Comparison of ENCODE assay signal across 8 cellular contexts in genomic region chr11:65558002-65558784, GRCh38. TPM values are rescaled to one million over a fixed set of nuclear protein-coding genes. Genes with fewer than 3 reads are reported as not detected.
DNase-seq lines count a peak whose midpoint lies in the region; ATAC-seq and TF ChIP-seq lines count a peak whose summit lies in the region.

TSS of gene LTBP3 (minus strand) at chr11:65558359. CDS start at chr11:65557959, 400 bp downstream.

- H3K36me3 ChIP-seq in GM23248 (ENCODE audit: low read depth) (no peaks in the 10 kb centered on the region), OCI-LY3 (replicated peaks; ENCODE audit: low read depth, low read length) (no peaks in the 10 kb centered on the region), neutrophil (no peaks in the 10 kb centered on the region)

- 1 to 5% methylated on average over 6 to 71 of the region's 77 CpGs for WGBS in GM23248 (ENCODE audit: low coverage in 1 of 2, low lambda C conversion rate in 2 of 2, missing lambda C conversion rate in 2 of 2), 2 experiments

- H3K4me1 ChIP-seq in GM23248 (ENCODE audit: insufficient read depth), result peaks cover 47% of the 10 kb centered on the region
- H3K4me1 ChIP-seq in OCI-LY3 (ENCODE audit: low read length), result peaks cover 11% of the 10 kb centered on the region
- H3K4me1 ChIP-seq in neutrophil (ENCODE audit: control insufficient read depth in 1 of 2, insufficient read depth in 1 of 2, low read depth in 1 of 2, low read length in 1 of 2), result peaks cover 4 to 14% of the 10 kb centered on the region in 2 experiments

- H4K20me1 ChIP-seq in GM23248 (ENCODE audit: insufficient read depth), result no peaks in the 10 kb centered on the region
- no peaks in the 10 kb centered on the region for H4K20me1 ChIP-seq in OCI-LY3 (ENCODE audit: insufficient read depth, low read length)

- H3K27me3 ChIP-seq in GM23248 (replicated peaks; ENCODE audit: insufficient read depth), result no peaks in the 10 kb centered on the region
- peaks cover 9% of the 10 kb centered on the region for H3K27me3 ChIP-seq in OCI-LY3 (ENCODE audit: low read depth, low read length)
- H3K27me3 ChIP-seq in neutrophil, result peaks cover 96% of the 10 kb centered on the region

- peak; percentile 86 for DNase-seq in Ammon's horn (ENCODE audit: low spot score)
- DNase-seq in GM23248, result peak; percentile 90
- peak in 54 of 56 donors; percentile 20 to 90 (median 73) for DNase-seq in amygdala (lab: John Stamatoyannopoulos, UW)
- DNase-seq in Right ventricle myocardium superior, result peak; percentile 91

- no peaks in the 10 kb centered on the region for H3K9me3 ChIP-seq in GM23248 (ENCODE audit: low read depth)
- no peaks in the 10 kb centered on the region for H3K9me3 ChIP-seq in OCI-LY3 (ENCODE audit: insufficient read depth, low read length)
- no peaks in the 10 kb centered on the region for H3K9me3 ChIP-seq in neutrophil

- intact Hi-C loops in Right ventricle myocardium superior (cut with DNase I), result no loop called here

- peak within 1 kb of the TSS; percentile 83 for H3K4me2 ChIP-seq in GM23248 (ENCODE audit: unreplicated experiment)
- H3K4me2 ChIP-seq in OCI-LY3 (ENCODE audit: low read length), result peak within 1 kb of the TSS; percentile 83

- ATAC-seq in Right ventricle myocardium superior (ENCODE audit: poor library complexity) (peak; percentile 90), HG02763 (IDR thresholded peaks at IDR 0.05; ENCODE audit: unreplicated experiment) (no peak), GM21360 (IDR thresholded peaks at IDR 0.05; ENCODE audit: unreplicated experiment) (no peak)

- peak within 1 kb of the TSS; percentile 87 for H3K9ac ChIP-seq in GM23248
- H3K9ac ChIP-seq in OCI-LY3 (ENCODE audit: low read length), result peak within 1 kb of the TSS; percentile 69

- H3F3A ChIP-seq in GM23248 (ENCODE audit: insufficient read depth), result peaks cover 45% of the 10 kb centered on the region

- H3K79me2 ChIP-seq in GM23248 (ENCODE audit: insufficient read depth) (peaks cover 34% of the 10 kb centered on the region), OCI-LY3 (ENCODE audit: low read length) (no peaks in the 10 kb centered on the region)

- H3K9me2 ChIP-seq in GM23248 (ENCODE audit: insufficient read depth), result no peaks in the 10 kb centered on the region

- TF ChIP-seq CTCF in OCI-LY3 (IDR thresholded peaks at IDR 0.05; ENCODE audit: low read depth, low read length) (no peak), neutrophil (IDR thresholded peaks at IDR 0.05) (no peak)

- in situ Hi-C loops in GM23248 (cut with MboI), result no loop called here

- H3K27ac ChIP-seq in GM23248 (peak within 1 kb of the TSS; percentile 89), OCI-LY3 (ENCODE audit: low read length) (no peak within 1 kb of the TSS), neutrophil (no peak within 1 kb of the TSS)

- H2AFZ ChIP-seq in GM23248 (peak within 1 kb of the TSS; percentile 58), OCI-LY3 (ENCODE audit: low read depth, low read length) (peak within 1 kb of the TSS; percentile 64)

- H3K4me3 ChIP-seq in GM23248 (peak within 1 kb of the TSS; percentile 84), OCI-LY3 (ENCODE audit: low read length) (peak within 1 kb of the TSS; percentile 80), neutrophil (ENCODE audit: low read depth in 1 of 2, low read length in 1 of 2) (peak within 1 kb of the TSS; percentile 25 to 59)

RNA-seq across cellular contexts. Expression of gene LTBP3, which starts in this region (rescaled TPM):
- 98.4 and 112 TPM in 2 replicates for total RNA-seq in GM23248 (2014; rRNA removed; shearing (Covaris generic))
- polyA plus RNA-seq in GM23248 (2016; fragmentation: Nextera tagmentation; extraction: Ambion mirVana), result 36.5 and 39.6 TPM in 2 replicates
- total RNA-seq in Right ventricle myocardium superior, result 73.4 TPM
